11 cellular contexts compared by ENCODE assay signal in genomic region chr3:108341911-108342310, GRCh38. TPM values are rescaled to one million over a fixed set of nuclear protein-coding genes. Genes with fewer than 3 reads are reported as not detected.
"Had no signal": no experiment of that assay in that cellular context is flagged by ENCODE, and none has a peak within 500 bp of the region (broad histone marks: within the 10 kb centered on the region; RNA-seq: fewer than 3 reads in every experiment).

No MANE protein-coding gene starts in this region.

- H3K27me3 Mint-ChIP-seq: IgD-negative memory B cell had no signal

- ATAC-seq: GM23338, HCT116, HepG2 had no signal

- H3K9me3 Mint-ChIP-seq: GM23338, HFFc6, IgD-negative memory B cell had no signal

- H3K9me3 ChIP-seq: HAP-1 had no signal

- H3K4me3 Mint-ChIP-seq: GM23338, HFFc6, IgD-negative memory B cell had no signal

- DNase-seq: H7, HFFc6, KBM-7 had no signal

- H3K4me3 ChIP-seq: GM23338, HAP-1 had no signal

- H3K4me1 ChIP-seq: HAP-1 had no signal

- H3K4me2 ChIP-seq: GM23338 had no signal

- H3K36me3 ChIP-seq: HAP-1 had no signal

- H3K27ac ChIP-seq: HL-60 had no signal

- H2AFZ ChIP-seq: GM23338 had no signal

- H3K27ac Mint-ChIP-seq: GM23338, HFFc6, IgD-negative memory B cell had no signal

RNA-seq across cellular contexts. Expression of gene HHLA2, which starts 45.6 kb away (rescaled TPM):
- total RNA-seq: GM23338, H4, H7, HepG2, HFFc6, HT1080 had no signal
- polyA plus RNA-seq: GM23338, HepG2, IgD-negative memory B cell had no signal
